ENCODE assay signal across 21 cellular contexts in genomic region chr3:51998774-51999173, GRCh38.
"Had no signal": no experiment of that assay in that cellular context is flagged by ENCODE, and none has a peak within 500 bp of the region (broad histone marks: within the 10 kb centered on the region; RNA-seq: fewer than 3 reads in every experiment).

No MANE protein-coding gene starts in this region.

- ATAC-seq: gastrocnemius medialis; heart left ventricle; left lobe of liver; naive thymus-derived CD4-positive, alpha-beta T cell; right cardiac atrium; stimulated activated naive B cell treated with anti-CD40 and anti-IgM and Interleukin-4, amounts not matched to agents 10 μg/mL and 1 μg/mL and 100 μg/mL, for 72 hours; upper lobe of right lung had no signal

- H3K27me3 ChIP-seq: colonic mucosa, gastrocnemius medialis, heart left ventricle, hepatocyte, neural progenitor cell, tibial nerve, upper lobe of right lung, vagina had no signal

- H3K9ac ChIP-seq: parathyroid adenoma had no signal

- H3K4me3 ChIP-seq: colonic mucosa, gastrocnemius medialis, heart left ventricle, hepatocyte, lung, neural progenitor cell, thoracic aorta, tibial nerve, upper lobe of right lung, vagina had no signal

- H3K4me2 ChIP-seq: neural progenitor cell had no signal

- DNase-seq: colonic mucosa; effector CD8-positive, alpha-beta T cell; foreskin fibroblast; gastrocnemius medialis; heart left ventricle; kidney; naive thymus-derived CD4-positive, alpha-beta T cell; small intestine; stimulated activated CD4-positive, alpha-beta T cell treated with anti-CD3 and anti-CD28 coated beads, Interleukin-15, amount 100 ng/mL, for 24 hours; stimulated activated CD4-positive, alpha-beta T cell treated with anti-CD3 and anti-CD28 coated beads, Interleukin-2, amount 100 ng/mL, for 48 hours; stimulated activated naive B cell treated with anti-CD40 and anti-IgM and Interleukin-4, amounts not matched to agents 10 μg/mL and 1 μg/mL and 100 μg/mL, for 72 hours; upper lobe of right lung had no signal

- H2AFZ ChIP-seq: hepatocyte, neural progenitor cell, parathyroid adenoma had no signal

- H3K27ac ChIP-seq: colonic mucosa, gastrocnemius medialis, heart left ventricle, neural progenitor cell, parathyroid adenoma, thoracic aorta, tibial nerve, upper lobe of right lung, vagina had no signal

- H3K9me3 ChIP-seq: colonic mucosa, gastrocnemius medialis, heart left ventricle, thoracic aorta, tibial nerve, upper lobe of right lung, vagina had no signal

- FAIRE-seq: kidney, small intestine had no signal
